Comparison of ENCODE assay signal across 12 cellular contexts in the genomic region with DNA sequence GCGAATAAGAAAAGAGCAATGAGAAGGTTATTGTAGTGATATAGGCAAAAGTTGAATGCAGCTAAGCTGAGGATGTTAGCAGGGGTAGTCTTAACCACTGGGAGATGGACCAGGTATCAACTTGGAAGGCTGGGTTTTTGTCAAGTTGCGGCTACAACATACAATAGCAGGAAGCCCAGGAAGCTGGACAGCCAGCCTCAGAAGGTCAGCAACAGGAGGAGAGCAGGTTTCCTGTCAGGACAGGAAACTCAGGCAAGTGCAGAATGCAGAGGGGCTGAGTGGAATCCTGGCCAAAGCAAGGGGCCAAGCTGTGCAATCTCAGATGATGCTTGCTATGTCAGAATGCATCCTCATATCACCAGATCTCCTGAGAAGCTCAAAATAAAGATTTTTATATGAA.
DNase-seq lines count a peak whose midpoint lies in the region; TF ChIP-seq lines count a peak whose summit lies in the region.
"Had no signal": no experiment of that assay in that cellular context is flagged by ENCODE, and none has a peak within 500 bp of the region (broad histone marks: within the 10 kb centered on the region; RNA-seq: fewer than 3 reads in every experiment).

No MANE protein-coding gene starts in this region.

- no peaks in the 10 kb centered on the region for H3K9me3 ChIP-seq in BLaER1
- H3K9me3 ChIP-seq in BLaER1 treated with 17β-estradiol and CSF1 and Interleukin-3, amounts not matched to agents 10 nM and 100 nM (replicated peaks in 1 of 11): peaks cover 0 to 7% (median 0%) of the 10 kb centered on the region in 11 experiments; a peak in 5 of 22 replicates
- no peaks in the 10 kb centered on the region for H3K9me3 ChIP-seq in colonic mucosa
- no peaks in the 10 kb centered on the region for H3K9me3 ChIP-seq in stomach
- H3K9me3 ChIP-seq: A549, BE2C had no signal

- TF ChIP-seq CTCF in colonic mucosa (IDR thresholded peaks at IDR 0.05) (no peak), stomach (IDR thresholded peaks at IDR 0.05) (no peak)

- peak; percentile 10 for DNase-seq in colonic mucosa
- peak; percentile 33 to 52 for DNase-seq in lung microvascular endothelial cell (ENCODE audit: low read depth in 2 of 2)
- no peak for DNase-seq in MV-4-11 (lab: John Stamatoyannopoulos, UW)
- DNase-seq in activated CD4-positive, CD25-positive, alpha-beta regulatory T cell (lab: John Stamatoyannopoulos, UW): no peak
- DNase-seq in CD1c-positive myeloid dendritic cell (ENCODE audit: extremely low spot score): no peak
- DNase-seq in stomach: no peak
- DNase-seq: BE2C; CD4-positive, CD25-positive, alpha-beta regulatory T cell; DMS53 had no signal

- 80 to 98% (median 92%) methylated on average over 2 of the region's 2 CpGs for WGBS in stomach, 5 donors

- H4K20me1 ChIP-seq in BLaER1: no peaks in the 10 kb centered on the region
- H4K20me1 ChIP-seq in BLaER1 treated with 17β-estradiol and CSF1 and Interleukin-3, amounts not matched to agents 10 nM and 100 nM: no peaks in the 10 kb centered on the region

- H3K27ac ChIP-seq in BLaER1 (no peak overlapping the region), colonic mucosa (no peak overlapping the region), stomach (no peak overlapping the region)
- H3K27ac ChIP-seq in BLaER1 treated with 17β-estradiol and CSF1 and Interleukin-3, amounts not matched to agents 10 nM and 100 nM: no peak overlapping the region
- H3K27ac ChIP-seq: A549 had no signal

- TF ChIP-seq EP300 in stomach (IDR thresholded peaks at IDR 0.05): no peak

- peak overlapping the region; percentile 85; the same call in 1 of the 2 replicates for H3K4me2 ChIP-seq in BLaER1
- peak overlapping the region in 8 of 11 experiments; percentile 60 to 79 (median 72); a peak in 10 of 22 replicates for H3K4me2 ChIP-seq in BLaER1 treated with 17β-estradiol and CSF1 and Interleukin-3, amounts not matched to agents 10 nM and 100 nM
- H3K4me2 ChIP-seq: A549 had no signal

- H3K27me3 ChIP-seq in BLaER1: no peaks in the 10 kb centered on the region
- no peaks in the 10 kb centered on the region for H3K27me3 ChIP-seq in BLaER1 treated with 17β-estradiol and CSF1 and Interleukin-3, amounts not matched to agents 10 nM and 100 nM
- no peaks in the 10 kb centered on the region for H3K27me3 ChIP-seq in colonic mucosa
- H3K27me3 ChIP-seq in stomach: no peaks in the 10 kb centered on the region
- H3K27me3 ChIP-seq: BE2C had no signal

- H3K4me3 ChIP-seq in BLaER1 (no peak overlapping the region), colonic mucosa (no peak overlapping the region), stomach (no peak overlapping the region)
- no peak overlapping the region for H3K4me3 ChIP-seq in BLaER1 treated with 17β-estradiol and CSF1 and Interleukin-3, amounts not matched to agents 10 nM and 100 nM
- H3K4me3 ChIP-seq: A549 had no signal

- H3K36me3 ChIP-seq in BLaER1 (no peaks in the 10 kb centered on the region), colonic mucosa (no peaks in the 10 kb centered on the region), stomach (no peaks in the 10 kb centered on the region)
- H3K36me3 ChIP-seq in BLaER1 treated with 17β-estradiol and CSF1 and Interleukin-3, amounts not matched to agents 10 nM and 100 nM: no peaks in the 10 kb centered on the region
- H3K36me3 ChIP-seq: BE2C had no signal

- intact Hi-C loops in colonic mucosa (cut with DNase I) (no loop called here), stomach (cut with DNase I; ENCODE audit: low total_unique reads) (no loop called here)

- H3K9ac ChIP-seq in BLaER1 (no peak overlapping the region), colonic mucosa (ENCODE audit: low read depth in 2 of 2, low read length in 2 of 2) (no peak overlapping the region)
- H3K9ac ChIP-seq in BLaER1 treated with 17β-estradiol and CSF1 and Interleukin-3, amounts not matched to agents 10 nM and 100 nM: no peak overlapping the region

- TF ChIP-seq POLR2A in stomach (IDR thresholded peaks at IDR 0.05): no peak

- H3K4me1 ChIP-seq in BLaER1: peaks cover 29% of the 10 kb centered on the region
- peaks cover 21 to 34% (median 32%) of the 10 kb centered on the region in 10 experiments for H3K4me1 ChIP-seq in BLaER1 treated with 17β-estradiol and CSF1 and Interleukin-3, amounts not matched to agents 10 nM and 100 nM
- no peaks in the 10 kb centered on the region for H3K4me1 ChIP-seq in colonic mucosa
- peaks cover 0 to 6% (median 0%) of the 10 kb centered on the region in 4 donors for H3K4me1 ChIP-seq in stomach
- H3K4me1 ChIP-seq: BE2C had no signal

Comparison
In these comparisons a context has a peak if more than half of its experiments do, and no peak if none do; other contexts are left out.
1. DNase-seq: peak in colonic mucosa (single experiment) and lung microvascular endothelial cell (2 of 2); none in MV-4-11 (single experiment), activated CD4-positive, CD25-positive, alpha-beta regulatory T cell (0 of 4), CD1c-positive myeloid dendritic cell (single experiment) and stomach (single experiment).